Comparison of ENCODE assay signal across 24 cellular contexts in the genomic region with DNA sequence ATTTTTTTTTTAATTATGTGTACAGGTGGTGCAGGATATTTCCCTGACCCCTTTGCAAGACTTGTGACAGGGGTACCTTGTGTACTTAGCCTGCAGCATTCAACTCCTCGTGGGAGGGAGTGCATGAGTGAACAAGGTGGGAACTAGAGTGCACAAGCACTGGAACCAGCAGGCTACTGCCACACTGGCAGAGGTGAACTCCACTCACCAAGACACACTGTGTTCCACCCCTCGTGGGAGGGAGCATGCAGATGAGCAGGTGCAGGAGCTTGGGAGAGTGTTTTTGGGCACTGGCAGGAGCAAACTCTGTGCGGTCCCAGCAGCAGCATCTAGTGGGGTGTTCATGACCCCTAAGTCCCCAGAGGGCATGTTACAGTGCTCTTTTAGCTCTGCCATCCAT.
"Had no signal": no experiment of that assay in that cellular context is flagged by ENCODE, and none has a peak within 500 bp of the region (broad histone marks: within the 10 kb centered on the region; RNA-seq: fewer than 3 reads in every experiment).

No MANE protein-coding gene starts in this region.

- H3K27me3 Mint-ChIP-seq: activated CD4-positive, alpha-beta memory T cell treated with anti-CD3 and anti-CD28 coated beads for 36 hours; activated CD4-positive, alpha-beta T cell treated with anti-CD3 and anti-CD28 coated beads, Interleukin-2, amount 10 ng/mL, durations not matched to agents 7 days and 5 days had no signal

- H3K27ac ChIP-seq: ascending aorta, body of pancreas, SJCRH30, VCaP had no signal

- H3K36me3 Mint-ChIP-seq: activated CD4-positive, alpha-beta memory T cell treated with anti-CD3 and anti-CD28 coated beads for 36 hours; activated naive CD4-positive, alpha-beta T cell treated with anti-CD3 and anti-CD28 coated beads, Interleukin-2, amount 50 U/mL, for 72 hours had no signal

- H3K9me3 ChIP-seq: ascending aorta, body of pancreas, SJCRH30, SK-N-SH had no signal

- ATAC-seq: activated naive CD4-positive, alpha-beta T cell treated with anti-CD3 and anti-CD28 coated beads, Interleukin-2, amount 50 U/mL, for 72 hours; activated naive CD8-positive, alpha-beta T cell treated with anti-CD3 and anti-CD28 coated beads, Interleukin-2, amount 50 U/mL, for 24 hours; activated T-cell treated with anti-CD3 and anti-CD28 coated beads, Interleukin-2, amount 50 U/mL, for 4 hours; body of pancreas; K562 had no signal

- H3K9ac ChIP-seq: SK-N-SH had no signal

- H3K4me2 ChIP-seq: SK-N-SH had no signal

- H3K9me3 Mint-ChIP-seq: activated CD4-positive, alpha-beta memory T cell treated with anti-CD3 and anti-CD28 coated beads for 36 hours; activated CD4-positive, alpha-beta T cell treated with anti-CD3 and anti-CD28 coated beads, Interleukin-2, amount 10 ng/mL, durations not matched to agents 7 days and 5 days; activated naive CD4-positive, alpha-beta T cell treated with anti-CD3 and anti-CD28 coated beads, Interleukin-2, amount 50 U/mL, for 72 hours; activated naive CD8-positive, alpha-beta T cell treated with anti-CD3 and anti-CD28 coated beads, Interleukin-2, amount 50 U/mL, for 24 hours; activated T-cell treated with anti-CD3 and anti-CD28 coated beads, Interleukin-2, amount 50 U/mL, for 4 hours had no signal

- H3K36me3 ChIP-seq: ascending aorta, SJCRH30 had no signal

- H3K4me3 ChIP-seq: ascending aorta, body of pancreas, K562, SJCRH30 had no signal

- DNase-seq: activated CD4-positive, alpha-beta memory T cell treated with anti-CD3 and anti-CD28 coated beads for 36 hours; activated CD4-positive, alpha-beta T cell treated with anti-CD3 and anti-CD28 coated beads, Interleukin-2, amount 10 ng/mL, durations not matched to agents 7 days and 5 days; activated CD4-positive, CD25-positive, alpha-beta regulatory T cell; activated CD8-positive, alpha-beta memory T cell treated with anti-CD3 and anti-CD28 coated beads for 24 hours; activated effector memory CD4-positive, alpha-beta T cell treated with anti-CD3 and anti-CD28 coated beads, Interleukin-2, amount 50 U/mL, for 16 hours; activated naive CD4-positive, alpha-beta T cell treated with Interleukin-2 at 50 U/mL for 16 hours; activated naive CD8-positive, alpha-beta T cell treated with anti-CD3 and anti-CD28 coated beads, Interleukin-2, amount 50 U/mL, for 24 hours; activated T-cell treated with anti-CD3 and anti-CD28 coated beads, Interleukin-2, amount 50 U/mL, for 4 hours; amniotic stem cell; body of pancreas; NCI-H1092; NCI-H1417; NCI-H1930; NCI-H2171 treated with DMSO at 0.1 percent for 48 hours; NCI-H226; NCI-H526; NCI-H82; SJCRH30; SK-N-SH; T-helper 1 cell had no signal

- H3K4me3 Mint-ChIP-seq: activated CD4-positive, alpha-beta memory T cell treated with anti-CD3 and anti-CD28 coated beads for 36 hours; activated CD4-positive, alpha-beta T cell treated with anti-CD3 and anti-CD28 coated beads, Interleukin-2, amount 10 ng/mL, durations not matched to agents 7 days and 5 days; activated naive CD8-positive, alpha-beta T cell treated with anti-CD3 and anti-CD28 coated beads, Interleukin-2, amount 50 U/mL, for 24 hours; activated T-cell treated with anti-CD3 and anti-CD28 coated beads, Interleukin-2, amount 50 U/mL, for 4 hours had no signal

- H3K27me3 ChIP-seq: ascending aorta, body of pancreas, SJCRH30 had no signal

- H3K4me1 ChIP-seq: body of pancreas had no signal

- H3K27ac Mint-ChIP-seq: activated CD4-positive, alpha-beta memory T cell treated with anti-CD3 and anti-CD28 coated beads for 36 hours; activated CD4-positive, alpha-beta T cell treated with anti-CD3 and anti-CD28 coated beads, Interleukin-2, amount 10 ng/mL, durations not matched to agents 7 days and 5 days; activated naive CD8-positive, alpha-beta T cell treated with anti-CD3 and anti-CD28 coated beads, Interleukin-2, amount 50 U/mL, for 24 hours had no signal
